8 cellular contexts compared by ENCODE assay signal in genomic region chr12:116818341-116818856, GRCh38.
DNase-seq lines count a peak whose midpoint lies in the region; ATAC-seq and TF ChIP-seq lines count a peak whose summit lies in the region.

No MANE protein-coding gene starts in this region.

- H4K20me1 ChIP-seq in PC-9 (ENCODE audit: insufficient read depth), result no peaks in the 10 kb centered on the region

- H3K4me3 ChIP-seq in PC-9, result peak overlapping the region; percentile 88

- no peaks in the 10 kb centered on the region for H3K36me3 ChIP-seq in PC-9 (ENCODE audit: low read depth)

- H3K4me1 Mint-ChIP-seq in brain, result peaks cover 35% of the 10 kb centered on the region
- H3K4me1 Mint-ChIP-seq in immature natural killer cell, result peaks cover 16 to 29% of the 10 kb centered on the region in 2 donors

- H3K79me2 ChIP-seq in PC-9 (ENCODE audit: low read depth), result no peaks in the 10 kb centered on the region

- peak; percentile 3 for ATAC-seq in GM19463 (IDR thresholded peaks at IDR 0.05; ENCODE audit: unreplicated experiment)

- H3K27me3 Mint-ChIP-seq in brain (peaks cover 9% of the 10 kb centered on the region), immature natural killer cell (ENCODE audit: low read depth in 3 of 3) (peaks cover 13 to 16% (median 15%) of the 10 kb centered on the region in 3 donors)

- H3K9me3 Mint-ChIP-seq in brain, result no peaks in the 10 kb centered on the region
- H3K9me3 Mint-ChIP-seq in immature natural killer cell, result peaks cover 0 to 2% (median 0%) of the 10 kb centered on the region in 6 donors

- peaks cover 26% of the 10 kb centered on the region for H3F3A ChIP-seq in PC-9 (ENCODE audit: insufficient read depth, low read depth)

- H3K4me1 ChIP-seq in PC-9 (replicated peaks; ENCODE audit: insufficient read depth), result peaks cover 23% of the 10 kb centered on the region

- DNase-seq in AML-193 (lab: John Stamatoyannopoulos, UW) (peak; percentile 41 to 48), PC-9 (no peak), immature natural killer cell (peak in 1 of 3 donors; percentile 5), T1000 (lab: John Stamatoyannopoulos, UW) (no peak), DMS153 (lab: John Stamatoyannopoulos, UW) (no peak)
- DNase-seq in stimulated activated CD8-positive, alpha-beta memory T cell treated with anti-CD3 and anti-CD28 coated beads, Interleukin-12 subunit alpha, Interleukin-12 subunit beta, amount 100 ng/mL, for 1 hour (ENCODE audit: low read depth), result peak; percentile 1

- no TSS peak for BruUV-seq in PC-9 (replicated peaks; lab: Mats Ljungman, UMichigan)

- no peaks in the 10 kb centered on the region for H3K27me3 ChIP-seq in PC-9 (ENCODE audit: insufficient read depth, low read depth)

- peaks cover 8% of the 10 kb centered on the region for H3K36me3 Mint-ChIP-seq in brain
- H3K36me3 Mint-ChIP-seq in immature natural killer cell, result no peaks in the 10 kb centered on the region

- H3K4me3 Mint-ChIP-seq in brain (peak overlapping the region; percentile 87 to 96 (median 93)), immature natural killer cell (peak overlapping the region; percentile 89 to 98 (median 94))

- H3K27ac Mint-ChIP-seq in brain (peak overlapping the region; percentile 89 to 99 (median 99)), immature natural killer cell (peak overlapping the region; percentile 86 to 98 (median 95))

- H3K27ac ChIP-seq in PC-9, result peak overlapping the region; percentile 84

- H2AFZ ChIP-seq in PC-9, result peak overlapping the region; percentile 96

- no peaks in the 10 kb centered on the region for H3K9me2 ChIP-seq in PC-9 (ENCODE audit: insufficient read depth)

- TF ChIP-seq CTCF in PC-9 (conservative IDR thresholded peaks at IDR 0.05) (no peak), brain (conservative IDR thresholded peaks at IDR 0.05) (no peak)

- POLR2A ChIA-PET in PC-9 (lab: Charles Lee; ENCODE audit: unreplicated experiment), result no interaction called here

- H3K9me3 ChIP-seq in PC-9 (ENCODE audit: insufficient read depth, low read depth), result no peaks in the 10 kb centered on the region

- intact Hi-C loops in PC-9 (cut with micrococcal nuclease; ENCODE audit: unreplicated experiment), result loop anchor here (5.0 kb wide), 1 partner anchor 44 kb away; no protein-coding TSS in a partner anchor

- peak overlapping the region; percentile 91 for H3K4me2 ChIP-seq in PC-9

- CTCF ChIA-PET in PC-9 (lab: Charles Lee), result no interaction called here

Comparison
In these comparisons a context has a peak if more than half of its experiments do, and no peak if none do; other contexts are left out.
1. DNase-seq: peak in AML-193 (2 of 2) and stimulated activated CD8-positive, alpha-beta memory T cell treated with anti-CD3 and anti-CD28 coated beads, Interleukin-12 subunit alpha, Interleukin-12 subunit beta, amount 100 ng/mL, for 1 hour (single experiment); none in PC-9 (0 of 2), T1000 (single experiment) and DMS153 (single experiment).